In genomic region chr12:62436164-62436503, GRCh38 we compare ENCODE assay signal across 8 cellular contexts. TPM values are rescaled to one million over a fixed set of nuclear protein-coding genes. Genes with fewer than 3 reads are reported as not detected.
DNase-seq lines count a peak whose midpoint lies in the region; ATAC-seq, FAIRE-seq and TF ChIP-seq lines count a peak whose summit lies in the region.

No MANE protein-coding gene starts in this region.

- H3K9me3 ChIP-seq in HepG2 (ENCODE audit: low read length) (peaks cover 3% of the 10 kb centered on the region; the same call in 1 of the 2 replicates), right lobe of liver (no peaks in the 10 kb centered on the region), OCI-LY3 (ENCODE audit: insufficient read depth, low read length) (no peaks in the 10 kb centered on the region), iPS-18c (ENCODE audit: control insufficient read depth, insufficient read depth, low read length) (no peaks in the 10 kb centered on the region)

- H3K4me2 ChIP-seq in HepG2 (ENCODE audit: low read depth, low read length) (peak overlapping the region; percentile 94), OCI-LY3 (ENCODE audit: low read length) (peak overlapping the region; percentile 72; the same call in 1 of the 2 replicates)

- POLR2A ChIA-PET in HepG2 (lab: Yijun Ruan, JAX): interaction anchor here (2.3 kb wide), 1 partner anchor 31 kb away, joined by 8 read pairs; the partner anchor contains the start of gene MON2

- no TSS peak for BruUV-seq in HepG2 (replicated peaks; lab: Mats Ljungman, UMichigan)

- no peak for FAIRE-seq in HepG2 (lab: Jason Lieb, UNC)

- no peak for TF ChIP-seq RAD21 in HepG2 (CRISPR knock-in tag; IDR thresholded peaks at IDR 0.05)

- H3K79me2 ChIP-seq in HepG2 (ENCODE audit: insufficient read depth, low read length) (no peaks in the 10 kb centered on the region), OCI-LY3 (ENCODE audit: low read length) (no peaks in the 10 kb centered on the region)

- CTCF ChIA-PET in HepG2 (lab: Yijun Ruan, JAX; ENCODE audit: low intra/inter-chr PET ratio, low total read pairs): no interaction called here

- no peak overlapping the region for H2AFZ ChIP-seq in HepG2 (ENCODE audit: low read length)
- no peak overlapping the region for H2AFZ ChIP-seq in OCI-LY3 (ENCODE audit: low read depth, low read length)

- H3K9ac ChIP-seq in HepG2 (ENCODE audit: insufficient read depth, low read depth, low read length) (no peak overlapping the region), OCI-LY3 (ENCODE audit: low read length) (no peak overlapping the region)

- TF ChIP-seq POLR2A in HepG2 (IDR thresholded peaks at IDR 0.05; ENCODE audit: insufficient read depth in 1 of 2, low read depth in 2 of 2, low read length in 2 of 2) (no peak), right lobe of liver (IDR thresholded peaks at IDR 0.05) (no peak)

- H3K4me3 ChIP-seq in HepG2 (replicated peaks in 1 of 3; ENCODE audit: insufficient read depth in 1 of 3, low read depth in 2 of 3, low read length in 3 of 3): peak overlapping the region; percentile 56 to 78 (median 73)
- H3K4me3 ChIP-seq in right lobe of liver: peak overlapping the region in 1 of 3 donors; percentile 42
- no peak overlapping the region for H3K4me3 ChIP-seq in OCI-LY3 (ENCODE audit: low read length)
- H3K4me3 ChIP-seq in iPS-18c (ENCODE audit: insufficient read depth, low read depth, low read length): peak overlapping the region; percentile 61; the same call in 1 of the 2 replicates

- DNase-seq in HepG2 (ENCODE audit: low spot score) (no peak), right lobe of liver (no peak), activated gamma-delta T cell treated with Interleukin-2 at 50 U/mL for 16 hours (no peak), NCI-H2029 treated with DMSO at 0.1 percent for 48 hours (lab: John Stamatoyannopoulos, UW) (no peak), amygdala (lab: John Stamatoyannopoulos, UW) (no peak)
- DNase-seq in stimulated activated CD4-positive, alpha-beta T cell treated with anti-CD3 and anti-CD28 coated beads, Interleukin-4, amount 100 ng/mL, for 4 hours: no peak

- H3K4me1 ChIP-seq in HepG2 (ENCODE audit: insufficient read depth, low read length) (peaks cover 15% of the 10 kb centered on the region), right lobe of liver (peaks cover 0 to 12% (median 5%) of the 10 kb centered on the region in 4 donors), OCI-LY3 (ENCODE audit: low read length) (0 out of 2 replicates have a peak, but pooled peaks cover 3% of the 10 kb centered on the region)

- H4K20me1 ChIP-seq in HepG2 (ENCODE audit: insufficient read depth, low read length): no peaks in the 10 kb centered on the region
- no peaks in the 10 kb centered on the region for H4K20me1 ChIP-seq in OCI-LY3 (ENCODE audit: insufficient read depth, low read length)

- TF ChIP-seq CTCF in HepG2 (CRISPR knock-in tag; IDR thresholded peaks at IDR 0.05): no peak
- no peak for TF ChIP-seq CTCF in right lobe of liver (IDR thresholded peaks at IDR 0.05)
- no peak for TF ChIP-seq CTCF in OCI-LY3 (IDR thresholded peaks at IDR 0.05; ENCODE audit: low read depth, low read length)

- no peak overlapping the region for H3K27ac ChIP-seq in HepG2 (ENCODE audit: extremely low read length, insufficient read depth, low read length)
- no peak overlapping the region for H3K27ac ChIP-seq in right lobe of liver
- H3K27ac ChIP-seq in OCI-LY3 (ENCODE audit: low read length): no peak overlapping the region

- intact Hi-C loops in HepG2 (cut with micrococcal nuclease; ENCODE audit: unreplicated experiment): loop anchor here (5.0 to 10.0 kb wide), 2 partner anchors 91 to 139 kb away; no protein-coding TSS in a partner anchor
- intact Hi-C loops in right lobe of liver (cut with DNase I): loop anchor here (10.0 kb wide), 2 partner anchors 359 to 369 kb away; no protein-coding TSS in a partner anchor

- WGBS in HepG2 (ENCODE audit: low lambda C conversion rate): 13% methylated on average over 4 of the region's 12 CpGs
- no CpG with 5 or more reads among the region's 12 CpGs for WGBS in right lobe of liver (ENCODE audit: insufficient coverage, low coverage, low lambda C conversion rate, missing lambda C conversion rate)

- no peaks in the 10 kb centered on the region; a peak in 1 of 5 replicates for H3K27me3 ChIP-seq in HepG2 (ENCODE audit: control insufficient read depth in 1 of 2, insufficient read depth in 2 of 2, low read length in 2 of 2)
- no peaks in the 10 kb centered on the region for H3K27me3 ChIP-seq in right lobe of liver
- H3K27me3 ChIP-seq in OCI-LY3 (ENCODE audit: low read depth, low read length): peaks cover 3% of the 10 kb centered on the region; the same call in 1 of the 2 replicates

- TF ChIP-seq EP300 in HepG2 (IDR thresholded peaks at IDR 0.05; ENCODE audit: low read depth in 2 of 2, low read length in 2 of 2) (no peak), HepG2 (CRISPR knock-in tag; IDR thresholded peaks at IDR 0.05; ENCODE audit: borderline replicate concordance) (no peak)

- ATAC-seq in HepG2: peak; percentile 65
- no peak for ATAC-seq in right lobe of liver

- H3K36me3 ChIP-seq in HepG2 (replicated peaks in 1 of 2; ENCODE audit: control insufficient read depth in 1 of 2, insufficient read depth in 2 of 2, low read length in 2 of 2) (no peaks in the 10 kb centered on the region), right lobe of liver (no peaks in the 10 kb centered on the region), OCI-LY3 (replicated peaks; ENCODE audit: low read depth, low read length) (no peaks in the 10 kb centered on the region)

- in situ Hi-C loops in HepG2 (cut with HindIII; ENCODE audit: extremely low pct_ligation_motif_present, low pct_unique_long_range_greater_than_20kb): loop anchor here (10.0 kb wide), 1 partner anchor 359 kb away; no protein-coding TSS in a partner anchor

TF ChIP-seq in HepG2, 621 proteins besides CTCF, POLR2A, EP300 and RAD21 (continues in another document):
- no peak for TF ChIP-seq CBX2 (IDR thresholded peaks at IDR 0.05; ENCODE audit: low read depth, low read length)
- no peak for TF ChIP-seq CBX2 (CRISPR knock-in tag; IDR thresholded peaks at IDR 0.05; ENCODE audit: low read depth)
- no peak; the same call in 1 of the 2 replicates for TF ChIP-seq HNF4A (CRISPR knock-in tag; IDR thresholded peaks at IDR 0.05)
- TF ChIP-seq ZFX (CRISPR knock-in tag; IDR thresholded peaks at IDR 0.05; ENCODE audit: low read depth): peak; percentile 14; the same call in 1 of the 2 replicates
- 0 out of 2 replicates have a peak, but pooled peaks have one; percentile 7 for TF ChIP-seq STAG1 (CRISPR knock-in tag; IDR thresholded peaks at IDR 0.05)
- no peak for TF ChIP-seq THYN1 (CRISPR knock-in tag; IDR thresholded peaks at IDR 0.05; ENCODE audit: borderline replicate concordance, low read depth)
- no peak for TF ChIP-seq SOX6 (IDR thresholded peaks at IDR 0.05)
- TF ChIP-seq SOX6 (CRISPR knock-in tag; IDR thresholded peaks at IDR 0.05): 0 out of 2 replicates have a peak, but pooled peaks have one; percentile 7
- no peak for TF ChIP-seq ZSCAN12 (CRISPR knock-in tag; IDR thresholded peaks at IDR 0.05)
- TF ChIP-seq FOXO4 (CRISPR knock-in tag; conservative IDR thresholded peaks at IDR 0.05): 0 out of 2 replicates have a peak, but pooled peaks have one; percentile 76
- no peak for TF ChIP-seq CHD4 (IDR thresholded peaks at IDR 0.05; ENCODE audit: borderline replicate concordance, low read length)
- 0 out of 2 replicates have a peak, but pooled peaks have one; percentile 23 for TF ChIP-seq SP4 (CRISPR knock-in tag; IDR thresholded peaks at IDR 0.05)

RNA-seq across cellular contexts. Expression of gene MON2, which starts 30.5 kb away (rescaled TPM):
- total RNA-seq in HepG2 (2016; rRNA removed; fragmentation: Illumina TruSeq; extraction: Trizol) (24.8 and 34.0 TPM in 2 replicates), right lobe of liver (10 to 100 TPM; 26.6 to 37.4 (median 30.5) TPM)
- 3.0 and 4.5 TPM in 2 replicates for total RNA-seq in HepG2 (2016; cell fraction: cytosol; rRNA removed; fragmentation: Illumina TruSeq; extraction: Trizol; ENCODE audit: low read depth)
- 24.5 and 34.0 TPM in 2 replicates for total RNA-seq in HepG2 (2016; cell fraction: insoluble cytoplasmic fraction; rRNA removed; fragmentation: Illumina TruSeq; extraction: Trizol)
- total RNA-seq in HepG2 (2016; cell fraction: membrane; rRNA removed; fragmentation: Illumina TruSeq; extraction: Trizol): 5.0 and 5.5 TPM in 2 replicates
- 54.8 and 57.7 TPM in 2 replicates for total RNA-seq in HepG2 (2016; cell fraction: nucleus; rRNA removed; fragmentation: Illumina TruSeq; extraction: Trizol)
- polyA plus RNA-seq in HepG2 (2011; rRNA removed): 8.7 and 10.5 TPM in 2 replicates
- polyA plus RNA-seq in HepG2 (2011; cell fraction: cytosol; rRNA removed): 2.0 and 4.2 TPM in 2 replicates
- polyA plus RNA-seq in HepG2 (2011; cell fraction: nucleus; rRNA removed): 18.1 and 25.5 TPM in 2 replicates
- polyA plus RNA-seq in HepG2 (2012): 11.7 and 15.4 TPM in 2 replicates
- 0.35 and 0.85 TPM in 2 replicates for polyA plus RNA-seq in HepG2 (2016; cell fraction: cytosol; fragmentation: Illumina TruSeq; extraction: Trizol; ENCODE audit: low read depth)
- polyA plus RNA-seq in HepG2 (2016; cell fraction: insoluble cytoplasmic fraction; fragmentation: Illumina TruSeq; extraction: Trizol; ENCODE audit: low read depth): 18.1 and 20.8 TPM in 2 replicates
- 0.91 and 1.5 TPM in 2 replicates for polyA plus RNA-seq in HepG2 (2016; cell fraction: membrane; fragmentation: Illumina TruSeq; extraction: Trizol; ENCODE audit: low read depth)
- polyA plus RNA-seq in HepG2 (2016; cell fraction: nucleus; fragmentation: Illumina TruSeq; extraction: Trizol; ENCODE audit: insufficient read depth, low read depth): 61.9 and 62.6 TPM in 2 replicates
- polyA minus RNA-seq in HepG2 (2011; rRNA and poly(A)+ RNA removed; ENCODE audit: low replicate concordance): 13.6 and 14.8 TPM in 2 replicates
- 9.7 and 12.8 TPM in 2 replicates for polyA minus RNA-seq in HepG2 (2011; cell fraction: cytosol; rRNA and poly(A)+ RNA removed)
- 98.0 and 102 TPM in 2 replicates for polyA minus RNA-seq in HepG2 (2011; cell fraction: nucleus; rRNA and poly(A)+ RNA removed)
